ENCODE assay signal across 8 cellular contexts in the genomic region with DNA sequence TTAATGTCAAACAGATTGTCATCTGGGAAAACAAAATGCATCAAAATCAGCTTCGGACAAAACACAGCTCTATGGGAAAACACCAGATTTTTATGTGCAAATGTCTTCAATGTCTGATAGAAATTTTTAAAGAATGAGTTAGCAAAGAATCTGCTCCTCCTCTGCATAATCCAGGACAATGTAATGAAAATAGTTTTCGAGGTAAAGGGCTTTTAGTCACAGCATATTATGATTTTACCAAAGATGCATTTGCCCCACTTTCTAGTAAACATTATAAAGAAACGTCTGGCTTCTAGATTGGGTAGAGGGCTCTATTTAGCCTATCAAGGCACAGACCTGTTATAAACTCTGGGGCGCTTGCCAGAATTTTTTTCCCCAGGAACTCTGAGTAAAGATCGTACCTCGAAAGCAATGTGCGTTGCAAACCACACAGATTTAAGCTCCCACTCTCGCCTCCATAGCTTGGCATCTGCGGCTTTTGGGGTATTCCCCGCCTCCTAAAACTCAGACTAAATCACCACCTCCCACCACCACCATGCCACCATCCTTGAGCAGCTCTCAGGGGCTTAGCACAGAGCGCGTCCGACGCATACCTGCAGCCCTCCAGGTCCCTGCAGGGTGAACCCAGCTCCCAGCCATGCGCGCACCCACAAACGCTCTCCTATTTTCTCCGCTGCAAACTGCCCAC. TPM values are rescaled to one million over a fixed set of nuclear protein-coding genes. Genes with fewer than 3 reads are reported as not detected.
DNase-seq lines count a peak whose midpoint lies in the region; ATAC-seq, FAIRE-seq and TF ChIP-seq lines count a peak whose summit lies in the region.

No MANE protein-coding gene starts in this region.

- H3K4me1 ChIP-seq in A549 = peaks cover 9% of the 10 kb centered on the region; the same call in 1 of the 3 replicates
- H3K4me1 ChIP-seq in GM23338 (ENCODE audit: insufficient read depth) = peaks cover 5% of the 10 kb centered on the region; the same call in 1 of the 2 replicates
- no peaks in the 10 kb centered on the region for H3K4me1 ChIP-seq in right lobe of liver

- H3K27me3 Mint-ChIP-seq in GM23338 (ENCODE audit: insufficient read depth, low read depth, poor library complexity) = peaks cover 48% of the 10 kb centered on the region
- peaks cover 11% of the 10 kb centered on the region for H3K27me3 Mint-ChIP-seq in MCF 10A (ENCODE audit: insufficient read depth, unreplicated experiment)

- H3K4me2 ChIP-seq in A549 = peak overlapping the region; percentile 100
- peak overlapping the region; percentile 98 for H3K4me2 ChIP-seq in GM23338

- no peaks in the 10 kb centered on the region for H3K79me2 ChIP-seq in GM23338 (replicated peaks; ENCODE audit: insufficient read depth)

- peaks cover 59% of the 10 kb centered on the region for H3K27me3 ChIP-seq in GM23338 (ENCODE audit: insufficient read depth)
- H3K27me3 ChIP-seq in right lobe of liver = no peaks in the 10 kb centered on the region

- no peaks in the 10 kb centered on the region for H3K9me2 ChIP-seq in GM23338 (ENCODE audit: insufficient read depth)

- peak overlapping the region; percentile 97 for H2AFZ ChIP-seq in GM23338

- TF ChIP-seq CTCF in A549 (IDR thresholded peaks at IDR 0.05) (no peak), GM23338 (conservative IDR thresholded peaks at IDR 0.05; ENCODE audit: low read depth in 2 of 2) (no peak), MCF 10A (IDR thresholded peaks at IDR 0.05; ENCODE audit: unreplicated experiment) (no peak), right lobe of liver (IDR thresholded peaks at IDR 0.05) (no peak)

- no peak for FAIRE-seq in A549 (lab: Jason Lieb, UNC)

- DNase-seq in A549 (ENCODE audit: low read depth in 1 of 2, low spot score in 1 of 2) (no peak), GM23338 (ENCODE audit: low spot score) (peak; percentile 49), T follicular helper cell (ENCODE audit: low read depth) (peak; percentile 18), MCF 10A (ENCODE audit: unreplicated experiment) (peak; percentile 3), right lobe of liver (peak in 1 of 3 donors; percentile 55), middle frontal gyrus (ENCODE audit: extremely low spot score, low spot score) (no peak)
- DNase-seq in stimulated activated CD8-positive, alpha-beta memory T cell treated with anti-CD3 and anti-CD28 coated beads, Interleukin-15, amount 100 ng/mL, for 48 hours (ENCODE audit: low read depth in 2 of 2) = peak; percentile 28 to 36

- H3K27ac ChIP-seq in A549 (no peak overlapping the region), GM23338 (ENCODE audit: low read depth) (no peak overlapping the region), right lobe of liver (peak overlapping the region in 1 of 3 donors; percentile 88)

- peaks cover 9% of the 10 kb centered on the region; the same call in 2 of the 3 replicates for H3K4me1 Mint-ChIP-seq in GM23338
- no peaks in the 10 kb centered on the region for H3K4me1 Mint-ChIP-seq in MCF 10A (ENCODE audit: insufficient read depth, unreplicated experiment)

- TF ChIP-seq POLR2A in A549 (IDR thresholded peaks at IDR 0.05; ENCODE audit: low read length) = no peak
- TF ChIP-seq POLR2A in right lobe of liver (IDR thresholded peaks at IDR 0.05) = no peak

- CTCF ChIA-PET in A549 (lab: Yijun Ruan, JAX) = interaction anchor here (0.7 to 1.7 kb wide), 6 partner anchors 8 to 1118 kb away, joined by 3 to 7 read pairs (median 3); no protein-coding TSS in a partner anchor
- CTCF ChIA-PET in MCF 10A (lab: Yijun Ruan, JAX) = interaction anchor here (0.6 to 2.7 kb wide), 16 partner anchors 9 to 943 kb away, joined by 3 to 11 read pairs (median 4); no protein-coding TSS in a partner anchor

- TF ChIP-seq RAD21 in A549 (conservative IDR thresholded peaks at IDR 0.05 in 1 of 2, IDR thresholded peaks at IDR 0.05 in 1 of 2) = no peak

- H3K4me3 Mint-ChIP-seq in GM23338 = peak overlapping the region; percentile 75
- peak overlapping the region; percentile 72 for H3K4me3 Mint-ChIP-seq in MCF 10A (ENCODE audit: unreplicated experiment)

- 20% methylated on average over 15 of the region's 18 CpGs for WGBS in A549 (ENCODE audit: missing lambda C conversion rate)
- WGBS in right lobe of liver (ENCODE audit: insufficient coverage, low coverage, low lambda C conversion rate, missing lambda C conversion rate) = 7% methylated on average over 18 of the region's 18 CpGs

- BruUV-seq in MCF 10A (replicated peaks; lab: Mats Ljungman, UMichigan) = no TSS peak

- H3K36me3 Mint-ChIP-seq in GM23338 (ENCODE audit: low read depth) = no peaks in the 10 kb centered on the region
- no peaks in the 10 kb centered on the region for H3K36me3 Mint-ChIP-seq in MCF 10A (ENCODE audit: insufficient read depth, unreplicated experiment)

- H3K27ac Mint-ChIP-seq in GM23338 = no peak overlapping the region
- H3K27ac Mint-ChIP-seq in MCF 10A (ENCODE audit: low read depth, unreplicated experiment) = no peak overlapping the region

- H3K9me3 Mint-ChIP-seq in GM23338 (no peaks in the 10 kb centered on the region), MCF 10A (ENCODE audit: unreplicated experiment) (no peaks in the 10 kb centered on the region)

- H3K4me3 ChIP-seq in A549 (peak overlapping the region; percentile 79), GM23338 (peak overlapping the region; percentile 85), right lobe of liver (peak overlapping the region; percentile 63 to 65 (median 65))

- TF ChIP-seq EP300 in A549 (IDR thresholded peaks at IDR 0.05) = no peak

- no peaks in the 10 kb centered on the region; the same call in 1 of the 2 replicates for H4K20me1 ChIP-seq in GM23338 (replicated peaks; ENCODE audit: insufficient read depth)

- intact Hi-C loops in MCF 10A (cut with micrococcal nuclease) (loop anchor here (10.0 kb wide), 1 partner anchor 387 kb away; no protein-coding TSS in a partner anchor), right lobe of liver (cut with DNase I) (no loop called here)

- POLR2A ChIA-PET in A549 (lab: Yijun Ruan, JAX) = no interaction called here
- POLR2A ChIA-PET in MCF 10A (lab: Yijun Ruan, JAX) = interaction anchor here (0.6 kb wide), 1 partner anchor 64 kb away, joined by 3 read pairs; no protein-coding TSS in a partner anchor

- no peaks in the 10 kb centered on the region for H3K36me3 ChIP-seq in GM23338 (ENCODE audit: insufficient read depth)
- H3K36me3 ChIP-seq in right lobe of liver = no peaks in the 10 kb centered on the region

- ATAC-seq in A549 (peak; percentile 18 to 25), GM23338 (peak; percentile 61), right lobe of liver (peak; percentile 17 to 38 (median 27)), GM18858 (IDR thresholded peaks at IDR 0.05; ENCODE audit: unreplicated experiment) (no peak)

- H3K9me3 ChIP-seq in A549 (no peaks in the 10 kb centered on the region), right lobe of liver (no peaks in the 10 kb centered on the region)

- H3F3A ChIP-seq in GM23338 (replicated peaks; ENCODE audit: low read depth) = no peaks in the 10 kb centered on the region

TF ChIP-seq in A549, 52 proteins besides CTCF, POLR2A, EP300 and RAD21 (continues in another document):
- TF ChIP-seq MAFK (IDR thresholded peaks at IDR 0.05; ENCODE audit: partially characterized antibody) (no peak), HDAC2 (IDR thresholded peaks at IDR 0.05) (no peak), JUN (IDR thresholded peaks at IDR 0.05) (no peak), TFCP2L1 (CRISPR knock-in tag; IDR thresholded peaks at IDR 0.05) (no peak), BHLHE40 (IDR thresholded peaks at IDR 0.05; ENCODE audit: low read depth, low read length) (no peak), BCL3 (IDR thresholded peaks at IDR 0.05) (no peak), RFX5 (IDR thresholded peaks at IDR 0.05) (no peak), KDM1A (IDR thresholded peaks at IDR 0.05; ENCODE audit: low read depth) (no peak), JUNB (IDR thresholded peaks at IDR 0.05) (no peak)

TF ChIP-seq in GM23338, 12 proteins besides CTCF, POLR2A, EP300 and RAD21 (continues in another document):
- TF ChIP-seq EZH2 (IDR thresholded peaks at IDR 0.05; ENCODE audit: low read depth, unreplicated experiment) = peak; percentile 51

RNA-seq across cellular contexts. Expression of gene ACVR1C, which starts 0.9 kb away (rescaled TPM):
- polyA plus RNA-seq in A549 (2011; rRNA removed) = 0.06 and 0.07 TPM in 2 replicates
- polyA plus RNA-seq in A549 (2012; cell fraction: cytosol; rRNA removed) = 0.01 TPM in 1 of 2 replicates, not detected in the other
- not detected in 2 replicates for polyA plus RNA-seq in A549 (2012; cell fraction: nucleus; rRNA removed)
- polyA plus RNA-seq in A549 (2017; fragmentation: RNase III; extraction: RNeasy Plus Mini Kit Qiagen cat#74134 plus additional on column Dnase treatment) = 0.01 TPM in 1 of 3 replicates, not detected in the others
- polyA minus RNA-seq in A549 (2011; rRNA and poly(A)+ RNA removed) = 0.08 TPM in 1 of 2 replicates, not detected in the other
- 0.94 and 1.1 TPM in 2 replicates for total RNA-seq in GM23338 (2014; rRNA removed; shearing (Covaris generic))
- 0.45 and 0.61 TPM in 2 replicates for polyA plus RNA-seq in GM23338 (2016; fragmentation: Nextera tagmentation; extraction: Ambion mirVana)
- 0.12 and 0.17 TPM in 2 replicates for total RNA-seq in MCF 10A (2022)
- 1 to 10 TPM in 5 of 6 experiments, under 1 TPM in 1; 0.37 to 3.9 (median 1.9) TPM for total RNA-seq in right lobe of liver

Comparison
In these comparisons a context has a peak if more than half of its experiments do, and no peak if none do; other contexts are left out.
1. DNase-seq: peak in GM23338 (single experiment), T follicular helper cell (single experiment), MCF 10A (single experiment) and stimulated activated CD8-positive, alpha-beta memory T cell treated with anti-CD3 and anti-CD28 coated beads, Interleukin-15, amount 100 ng/mL, for 48 hours (2 of 2); none in A549 (0 of 2) and middle frontal gyrus (single experiment).
2. Peak in every context shown above with its lines, with median percentiles within 50 percentile points of each other: H3K4me3 ChIP-seq.